Comparison of ENCODE assay signal across 9 cellular contexts in genomic region chr19:4338441-4339350, GRCh38. TPM values are rescaled to one million over a fixed set of nuclear protein-coding genes. Genes with fewer than 3 reads are reported as not detected.
DNase-seq lines count a peak whose midpoint lies in the region; ATAC-seq, FAIRE-seq and TF ChIP-seq lines count a peak whose summit lies in the region.
"Had no signal": no experiment of that assay in that cellular context is flagged by ENCODE, and none has a peak within 500 bp of the region (broad histone marks: within the 10 kb centered on the region; RNA-seq: fewer than 3 reads in every experiment).

Gene STAP2 (minus strand): TSS chr19:4338827. CDS start chr19:4338753, 74 bp downstream.

- H3K4me3 Mint-ChIP-seq in WTC11: peak within 1 kb of the TSS; percentile 67
- H3K4me3 Mint-ChIP-seq in nephron progenitor cell: peak within 1 kb of the TSS; percentile 76

- peaks cover 16% of the 10 kb centered on the region for H3K9me3 Mint-ChIP-seq in WTC11
- H3K9me3 Mint-ChIP-seq in nephron progenitor cell: no peaks in the 10 kb centered on the region

- TF ChIP-seq CTCF in WTC11 (IDR thresholded peaks at IDR 0.05): no peak
- TF ChIP-seq CTCF in nephron progenitor cell (IDR thresholded peaks at IDR 0.05): no peak

- ATAC-seq in WTC11: no peak
- no peak for ATAC-seq in HG02571 (IDR thresholded peaks at IDR 0.05; ENCODE audit: unreplicated experiment)

- DNase-seq in DMS79 treated with DMSO at 0.1 percent for 48 hours (lab: John Stamatoyannopoulos, UW) (peak; percentile 11), DMS79 (lab: John Stamatoyannopoulos, UW) (no peak), WTC11 (ENCODE audit: low spot score) (peak; percentile 52), erythroblast (lab: John Stamatoyannopoulos, UW) (peak; percentile 61 to 70), nephron progenitor cell (no peak), urothelium cell line (ENCODE audit: low spot score) (no peak), NCI-H1105 (lab: John Stamatoyannopoulos, UW) (no peak)

- POLR2A ChIA-PET in WTC11 (lab: Charles Lee): interaction anchor here (1.0 kb wide), 1 partner anchor 11 kb away, joined by 4 read pairs; no protein-coding TSS in a partner anchor

- CTCF ChIA-PET in WTC11 (lab: Charles Lee): interaction anchor here (0.6 to 3.9 kb wide), 6 partner anchors 14 to 185 kb away, joined by 3 to 29 read pairs (median 4); no protein-coding TSS in a partner anchor

- TF ChIP-seq POLR2A in erythroblast (IDR thresholded peaks at IDR 0.05; ENCODE audit: low read length): no peak

- H3K36me3 Mint-ChIP-seq in WTC11 (peaks cover 18% of the 10 kb centered on the region), nephron progenitor cell (ENCODE audit: low read depth) (peaks cover 22% of the 10 kb centered on the region)

- FAIRE-seq in urothelium cell line (lab: Jason Lieb, UNC): no peak
- FAIRE-seq: A204.1 had no signal

- H3K27me3 Mint-ChIP-seq in WTC11 (ENCODE audit: low read depth): peaks cover 23% of the 10 kb centered on the region
- peaks cover 14% of the 10 kb centered on the region for H3K27me3 Mint-ChIP-seq in nephron progenitor cell (ENCODE audit: low read depth, poor library complexity)

- peak within 1 kb of the TSS; percentile 65 for H3K27ac Mint-ChIP-seq in WTC11
- peak within 1 kb of the TSS; percentile 80 for H3K27ac Mint-ChIP-seq in nephron progenitor cell

- H3K4me1 Mint-ChIP-seq in WTC11 (peaks cover 15% of the 10 kb centered on the region), nephron progenitor cell (peaks cover 41% of the 10 kb centered on the region)

TF ChIP-seq in WTC11, 78 proteins besides CTCF, POLR2A, EP300 and RAD21:
- TF ChIP-seq FOXP1 (CRISPR knock-in tag; IDR thresholded peaks at IDR 0.05; ENCODE audit: borderline replicate concordance) (no peak), JAZF1 (CRISPR knock-in tag; IDR thresholded peaks at IDR 0.05) (no peak), AFF4 (CRISPR knock-in tag; IDR thresholded peaks at IDR 0.05; ENCODE audit: borderline replicate concordance) (no peak), PRRX2 (CRISPR knock-in tag; IDR thresholded peaks at IDR 0.05) (no peak), ZNF425 (CRISPR knock-in tag; conservative IDR thresholded peaks at IDR 0.05) (no peak), ZNF219 (CRISPR knock-in tag; IDR thresholded peaks at IDR 0.05; ENCODE audit: borderline replicate concordance) (no peak), MAX (CRISPR knock-in tag; IDR thresholded peaks at IDR 0.05) (no peak), TEAD4 (CRISPR knock-in tag; IDR thresholded peaks at IDR 0.05) (no peak), GABPB1 (CRISPR knock-in tag; IDR thresholded peaks at IDR 0.05) (no peak), ZNF263 (CRISPR knock-in tag; IDR thresholded peaks at IDR 0.05; ENCODE audit: low read depth) (no peak), NFATC4 (CRISPR knock-in tag; IDR thresholded peaks at IDR 0.05) (no peak)
TF ChIP-seq in WTC11: peak in this region for 0.

RNA-seq across cellular contexts. Expression of gene STAP2, which starts in this region (rescaled TPM):
- 18.2 to 21.1 TPM (median 20.2 TPM) in 3 replicates for total RNA-seq in WTC11 (2021)

Comparison
In these comparisons a context has a peak if more than half of its experiments do, and no peak if none do; other contexts are left out.
1. DNase-seq: peak in DMS79 treated with DMSO at 0.1 percent for 48 hours (single experiment), WTC11 (single experiment) and erythroblast (2 of 2); none in DMS79 (single experiment), nephron progenitor cell (single experiment), urothelium cell line (single experiment) and NCI-H1105 (single experiment).